29 cellular contexts compared by ENCODE assay signal in genomic region chr4:153532636-153533035, GRCh38.
DNase-seq lines count a peak whose midpoint lies in the region; ATAC-seq and TF ChIP-seq lines count a peak whose summit lies in the region.
"Had no signal": no experiment of that assay in that cellular context is flagged by ENCODE, and none has a peak within 500 bp of the region (broad histone marks: within the 10 kb centered on the region; RNA-seq: fewer than 3 reads in every experiment).

No MANE protein-coding gene starts in this region.

- H3K4me3 ChIP-seq in CD8-positive, alpha-beta T cell (ENCODE audit: low read depth, low read length) = no peak overlapping the region
- H3K4me3 ChIP-seq in esophagus muscularis mucosa = no peak overlapping the region
- no peak overlapping the region for H3K4me3 ChIP-seq in psoas muscle
- H3K4me3 ChIP-seq in tibial nerve = no peak overlapping the region
- H3K4me3 ChIP-seq: adrenal gland, GM23248, heart right ventricle, pancreas, Peyer's patch had no signal

- TF ChIP-seq EP300 in esophagus muscularis mucosa (IDR thresholded peaks at IDR 0.05) (no peak), tibial nerve (IDR thresholded peaks at IDR 0.05) (no peak)

- H3K27me3 ChIP-seq in CD8-positive, alpha-beta T cell (ENCODE audit: insufficient read depth, low read length) = no peaks in the 10 kb centered on the region
- H3K27me3 ChIP-seq in esophagus muscularis mucosa (no peaks in the 10 kb centered on the region), psoas muscle (ENCODE audit: insufficient read depth in 3 of 3, low read length in 2 of 3) (no peaks in the 10 kb centered on the region), tibial nerve (no peaks in the 10 kb centered on the region)
- H3K27me3 ChIP-seq: adrenal gland, heart right ventricle, pancreas, Peyer's patch had no signal

- H3K4me1 Mint-ChIP-seq in activated CD8-positive, alpha-beta T cell treated with anti-CD3 and anti-CD28 coated beads for 36 hours (ENCODE audit: low read depth) = peaks cover 87% of the 10 kb centered on the region
- H3K4me1 Mint-ChIP-seq in activated CD8-positive, alpha-beta T cell treated with anti-CD3 and anti-CD28 coated beads, Interleukin-2, amount 10 ng/mL, durations not matched to agents 7 days and 5 days (ENCODE audit: low read depth) = peaks cover 83% of the 10 kb centered on the region
- H3K4me1 Mint-ChIP-seq in CD8-positive, alpha-beta T cell (ENCODE audit: low read depth) = peaks cover 91% of the 10 kb centered on the region

- TF ChIP-seq CTCF in activated CD8-positive, alpha-beta T cell treated with anti-CD3 and anti-CD28 coated beads for 36 hours (IDR thresholded peaks at IDR 0.05) = no peak
- no peak for TF ChIP-seq CTCF in CD8-positive, alpha-beta T cell (IDR thresholded peaks at IDR 0.05)
- TF ChIP-seq CTCF in esophagus muscularis mucosa (IDR thresholded peaks at IDR 0.05) (no peak), psoas muscle (IDR thresholded peaks at IDR 0.05) (no peak), tibial nerve (IDR thresholded peaks at IDR 0.05) (no peak)

- POLR2A ChIA-PET in activated CD8-positive, alpha-beta T cell treated with anti-CD3 and anti-CD28 coated beads for 36 hours (lab: Charles Lee) = interaction anchor here (0.8 to 1.8 kb wide), 5 partner anchors 9 to 65 kb away, joined by 3 to 4 read pairs (median 3); no protein-coding TSS in a partner anchor
- POLR2A ChIA-PET in activated CD8-positive, alpha-beta T cell treated with anti-CD3 and anti-CD28 coated beads, Interleukin-2, amount 10 ng/mL, durations not matched to agents 7 days and 5 days (lab: Charles Lee) = interaction anchor here (0.8 to 0.9 kb wide), 2 partner anchors 9 to 67 kb away, joined by 3 read pairs; partner anchors contain the start of gene TMEM131L
- POLR2A ChIA-PET in CD8-positive, alpha-beta T cell (lab: Charles Lee) = interaction anchor here (1.0 to 1.7 kb wide), 2 partner anchors 14 to 51 kb away, joined by 3 to 5 read pairs; no protein-coding TSS in a partner anchor

- no peaks in the 10 kb centered on the region for H3K9me3 Mint-ChIP-seq in activated CD8-positive, alpha-beta T cell treated with anti-CD3 and anti-CD28 coated beads for 36 hours
- H3K9me3 Mint-ChIP-seq in activated CD8-positive, alpha-beta T cell treated with anti-CD3 and anti-CD28 coated beads, Interleukin-2, amount 10 ng/mL, durations not matched to agents 7 days and 5 days (ENCODE audit: insufficient read depth) = no peaks in the 10 kb centered on the region
- H3K9me3 Mint-ChIP-seq in CD8-positive, alpha-beta T cell = no peaks in the 10 kb centered on the region
- H3K9me3 Mint-ChIP-seq: activated T-cell treated with anti-CD3 and anti-CD28 coated beads, Interleukin-2, amount 50 U/mL, for 4 hours; central memory CD8-positive, alpha-beta T cell; neural crest cell; T-helper 2 cell treated with Interferon-gamma antibody and Interleukin-4, amounts not matched to agents 5 μg/mL and 100 μg/mL, for 36 hours; type B pancreatic cell had no signal

- intact Hi-C loops in activated CD8-positive, alpha-beta T cell treated with anti-CD3 and anti-CD28 coated beads for 36 hours (cut with micrococcal nuclease) = no loop called here
- intact Hi-C loops in CD8-positive, alpha-beta T cell (cut with DNase I, micrococcal nuclease) = loop anchor here in 1 of 2 experiments (2.0 kb wide), 1 partner anchor 14 kb away; no protein-coding TSS in a partner anchor
- intact Hi-C loops in esophagus muscularis mucosa (cut with DNase I) (no loop called here), psoas muscle (cut with DNase I) (no loop called here)

- H3K27me3 Mint-ChIP-seq in activated CD8-positive, alpha-beta T cell treated with anti-CD3 and anti-CD28 coated beads for 36 hours = no peaks in the 10 kb centered on the region
- no peaks in the 10 kb centered on the region for H3K27me3 Mint-ChIP-seq in activated CD8-positive, alpha-beta T cell treated with anti-CD3 and anti-CD28 coated beads, Interleukin-2, amount 10 ng/mL, durations not matched to agents 7 days and 5 days (ENCODE audit: low read depth)
- H3K27me3 Mint-ChIP-seq in CD8-positive, alpha-beta T cell (ENCODE audit: low read depth) = no peaks in the 10 kb centered on the region
- H3K27me3 Mint-ChIP-seq: central memory CD8-positive, alpha-beta T cell; type B pancreatic cell had no signal

- no peaks in the 10 kb centered on the region for H3K9me3 ChIP-seq in CD8-positive, alpha-beta T cell (ENCODE audit: low read length)
- no peaks in the 10 kb centered on the region for H3K9me3 ChIP-seq in esophagus muscularis mucosa
- no peaks in the 10 kb centered on the region for H3K9me3 ChIP-seq in psoas muscle
- H3K9me3 ChIP-seq in tibial nerve = no peaks in the 10 kb centered on the region
- H3K9me3 ChIP-seq: adrenal gland, heart right ventricle, pancreas, Peyer's patch had no signal

- DNase-seq in activated CD8-positive, alpha-beta T cell treated with anti-CD3 and anti-CD28 coated beads for 36 hours = no peak
- no peak for DNase-seq in activated CD8-positive, alpha-beta T cell treated with anti-CD3 and anti-CD28 coated beads, Interleukin-2, amount 10 ng/mL, durations not matched to agents 7 days and 5 days
- no peak for DNase-seq in CD8-positive, alpha-beta T cell
- DNase-seq in esophagus muscularis mucosa (ENCODE audit: extremely low spot score) (peak; percentile 3), psoas muscle (no peak), tibial nerve (ENCODE audit: low spot score in 2 of 2) (no peak), iPS-NIHi11 (ENCODE audit: low spot score) (no peak)
- DNase-seq in stimulated activated CD4-positive, alpha-beta T cell treated with anti-CD3 and anti-CD28 coated beads, Interleukin-15, amount 100 ng/mL, for 24 hours = no peak
- DNase-seq: 8988T; activated gamma-delta T cell treated with Interleukin-2 at 50 U/mL for 16 hours; activated T-cell treated with anti-CD3 and anti-CD28 coated beads, Interleukin-2, amount 50 U/mL, for 4 hours; adrenal gland; DMS153; heart right ventricle; IMR-90; NCI-H1048; NCI-H2107; NCI-H748 treated with DMSO at 0.1 percent for 48 hours; pancreas; Peyer's patch; SHP77 treated with DMSO at 0.1 percent for 48 hours; small intestine; stimulated activated CD4-positive, alpha-beta T cell treated with anti-CD3 and anti-CD28 coated beads, Interleukin-1b, Interleukin-23, amount 100 ng/mL, for 48 hours had no signal

- peak overlapping the region; percentile 54 for H3K27ac Mint-ChIP-seq in activated CD8-positive, alpha-beta T cell treated with anti-CD3 and anti-CD28 coated beads for 36 hours
- H3K27ac Mint-ChIP-seq in activated CD8-positive, alpha-beta T cell treated with anti-CD3 and anti-CD28 coated beads, Interleukin-2, amount 10 ng/mL, durations not matched to agents 7 days and 5 days = no peak overlapping the region
- H3K27ac Mint-ChIP-seq in CD8-positive, alpha-beta T cell = peak overlapping the region; percentile 94
- H3K27ac Mint-ChIP-seq: T-helper 2 cell treated with Interferon-gamma antibody and Interleukin-4, amounts not matched to agents 5 μg/mL and 100 μg/mL, for 36 hours; type B pancreatic cell had no signal

- H3K4me1 ChIP-seq in CD8-positive, alpha-beta T cell (ENCODE audit: insufficient read depth, low read length) = peaks cover 97% of the 10 kb centered on the region
- H3K4me1 ChIP-seq in esophagus muscularis mucosa = peaks cover 55 to 75% (median 62%) of the 10 kb centered on the region in 4 donors
- peaks cover 82% of the 10 kb centered on the region for H3K4me1 ChIP-seq in psoas muscle
- peaks cover 0 to 41% (median 15%) of the 10 kb centered on the region in 4 donors for H3K4me1 ChIP-seq in tibial nerve

- H3K36me3 Mint-ChIP-seq in activated CD8-positive, alpha-beta T cell treated with anti-CD3 and anti-CD28 coated beads for 36 hours (ENCODE audit: low read depth) = peaks cover 22% of the 10 kb centered on the region
- H3K36me3 Mint-ChIP-seq in activated CD8-positive, alpha-beta T cell treated with anti-CD3 and anti-CD28 coated beads, Interleukin-2, amount 10 ng/mL, durations not matched to agents 7 days and 5 days (ENCODE audit: low read depth) = peaks cover 37% of the 10 kb centered on the region
- peaks cover 21% of the 10 kb centered on the region for H3K36me3 Mint-ChIP-seq in CD8-positive, alpha-beta T cell

- no peaks in the 10 kb centered on the region for H3K36me3 ChIP-seq in CD8-positive, alpha-beta T cell (ENCODE audit: insufficient read depth, low read length)
- H3K36me3 ChIP-seq in esophagus muscularis mucosa = no peaks in the 10 kb centered on the region
- no peaks in the 10 kb centered on the region for H3K36me3 ChIP-seq in psoas muscle (ENCODE audit: insufficient read depth in 1 of 2, low read depth in 1 of 2)
- H3K36me3 ChIP-seq in tibial nerve = no peaks in the 10 kb centered on the region
- H3K36me3 ChIP-seq: adrenal gland, heart right ventricle, pancreas, Peyer's patch had no signal

- H3K27ac ChIP-seq in CD8-positive, alpha-beta T cell (ENCODE audit: low read depth, low read length) = no peak overlapping the region
- H3K27ac ChIP-seq in esophagus muscularis mucosa (replicated peaks in 1 of 4) (no peak overlapping the region), psoas muscle (peak overlapping the region; percentile 74), tibial nerve (no peak overlapping the region)
- H3K27ac ChIP-seq: adrenal gland, GM23248, pancreas, Peyer's patch had no signal

- CTCF ChIA-PET in activated CD8-positive, alpha-beta T cell treated with anti-CD3 and anti-CD28 coated beads for 36 hours (lab: Charles Lee) = interaction anchor here (1.4 to 3.5 kb wide), 6 partner anchors 9 to 65 kb away, joined by 3 to 26 read pairs (median 7); no protein-coding TSS in a partner anchor
- CTCF ChIA-PET in activated CD8-positive, alpha-beta T cell treated with anti-CD3 and anti-CD28 coated beads, Interleukin-2, amount 10 ng/mL, durations not matched to agents 7 days and 5 days (lab: Charles Lee) = interaction anchor here (1.1 to 3.5 kb wide), 5 partner anchors 9 to 65 kb away, joined by 3 to 30 read pairs (median 14); partner anchors contain the start of gene TMEM131L
- CTCF ChIA-PET in CD8-positive, alpha-beta T cell (lab: Charles Lee) = interaction anchor here (1.1 to 2.5 kb wide), 2 partner anchors 41 to 100 kb away, joined by 3 to 9 read pairs; no protein-coding TSS in a partner anchor

- WGBS in esophagus muscularis mucosa = 81% methylated on average over 6 of the region's 6 CpGs
- 36 to 57% (median 40%) methylated on average over 6 of the region's 6 CpGs for WGBS in psoas muscle, 3 donors
- 78 to 81% methylated on average over 6 of the region's 6 CpGs for WGBS in tibial nerve, 2 donors

- TF ChIP-seq POLR2A in esophagus muscularis mucosa (IDR thresholded peaks at IDR 0.05; ENCODE audit: low read depth) (no peak), tibial nerve (IDR thresholded peaks at IDR 0.05) (no peak)

- ATAC-seq in activated CD8-positive, alpha-beta T cell treated with anti-CD3 and anti-CD28 coated beads for 36 hours = no peak
- no peak for ATAC-seq in activated CD8-positive, alpha-beta T cell treated with anti-CD3 and anti-CD28 coated beads, Interleukin-2, amount 10 ng/mL, durations not matched to agents 7 days and 5 days
- ATAC-seq in CD8-positive, alpha-beta T cell = no peak
- ATAC-seq in psoas muscle = no peak
- ATAC-seq: activated T-cell treated with anti-CD3 and anti-CD28 coated beads, Interleukin-2, amount 50 U/mL, for 4 hours; esophagus mucosa; heart right ventricle; pancreas had no signal

- no peak overlapping the region for H3K4me3 Mint-ChIP-seq in activated CD8-positive, alpha-beta T cell treated with anti-CD3 and anti-CD28 coated beads for 36 hours
- no peak overlapping the region for H3K4me3 Mint-ChIP-seq in activated CD8-positive, alpha-beta T cell treated with anti-CD3 and anti-CD28 coated beads, Interleukin-2, amount 10 ng/mL, durations not matched to agents 7 days and 5 days
- no peak overlapping the region for H3K4me3 Mint-ChIP-seq in CD8-positive, alpha-beta T cell
- H3K4me3 Mint-ChIP-seq: activated T-cell treated with anti-CD3 and anti-CD28 coated beads, Interleukin-2, amount 50 U/mL, for 4 hours; central memory CD8-positive, alpha-beta T cell; neural crest cell; T-helper 2 cell treated with Interferon-gamma antibody and Interleukin-4, amounts not matched to agents 5 μg/mL and 100 μg/mL, for 36 hours; type B pancreatic cell had no signal
